In the genomic region with DNA sequence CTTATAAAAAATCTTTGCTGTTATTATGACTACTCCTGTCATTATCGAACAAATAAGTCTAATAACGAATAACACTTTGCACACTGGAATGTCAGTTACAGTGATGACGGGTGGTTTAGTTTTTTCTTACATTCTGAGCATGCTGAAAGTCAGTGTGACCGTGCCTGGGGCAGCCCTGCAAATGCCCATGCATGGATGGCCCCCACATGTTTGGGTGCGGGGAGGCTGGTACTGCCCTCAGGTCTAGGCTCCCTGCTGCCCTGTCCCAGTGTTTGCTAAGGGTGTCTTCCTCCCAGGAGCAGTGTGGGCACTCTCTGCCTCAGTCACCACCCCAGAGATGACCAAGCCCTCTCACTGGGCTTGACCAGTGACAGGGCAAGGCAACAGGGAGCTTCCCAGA, we compare ENCODE assay signal across 25 cellular contexts. TPM values are rescaled to one million over a fixed set of nuclear protein-coding genes. Genes with fewer than 3 reads are reported as not detected.
"Had no signal": no experiment of that assay in that cellular context is flagged by ENCODE, and none has a peak within 500 bp of the region (broad histone marks: within the 10 kb centered on the region; RNA-seq: fewer than 3 reads in every experiment).

No MANE protein-coding gene starts in this region.

- H3K9me3 Mint-ChIP-seq: activated B cell treated with CpG ODN at 0.5 μM for 24 hours; activated CD4-positive, alpha-beta memory T cell treated with anti-CD3 and anti-CD28 coated beads for 36 hours; activated CD4-positive, alpha-beta T cell treated with anti-CD3 and anti-CD28 coated beads, Interleukin-2, amount 10 ng/mL, durations not matched to agents 24 days and 14 days; activated naive CD4-positive, alpha-beta T cell treated with anti-CD3 and anti-CD28 coated beads for 36 hours; activated naive CD4-positive, alpha-beta T cell treated with anti-CD3 and anti-CD28 coated beads, Interleukin-2, amount 50 U/mL, for 24 hours; activated naive CD8-positive, alpha-beta T cell treated with anti-CD3 and anti-CD28 coated beads for 36 hours; activated naive CD8-positive, alpha-beta T cell treated with anti-CD3 and anti-CD28 coated beads, Interleukin-2, amount 50 U/mL, for 24 hours; activated T-cell treated with anti-CD3 and anti-CD28 coated beads, Interleukin-2, amount 50 U/mL, for 4 hours; activated T-helper 17 cell treated with anti-CD3 and anti-CD28 coated beads, Interleukin-2, amount 50 U/mL, for 72 hours; T-helper 2 cell treated with Interferon-gamma antibody and Interleukin-4, amounts not matched to agents 5 μg/mL and 100 μg/mL, for 36 hours had no signal

- H3K4me1 Mint-ChIP-seq: activated B cell treated with CpG ODN at 0.5 μM for 24 hours; activated CD4-positive, alpha-beta T cell treated with anti-CD3 and anti-CD28 coated beads, Interleukin-2, amount 10 ng/mL, durations not matched to agents 24 days and 14 days; activated naive CD4-positive, alpha-beta T cell treated with anti-CD3 and anti-CD28 coated beads, Interleukin-2, amount 50 U/mL, for 24 hours; activated naive CD8-positive, alpha-beta T cell treated with anti-CD3 and anti-CD28 coated beads for 36 hours; activated naive CD8-positive, alpha-beta T cell treated with anti-CD3 and anti-CD28 coated beads, Interleukin-2, amount 50 U/mL, for 24 hours; activated T-helper 17 cell treated with anti-CD3 and anti-CD28 coated beads, Interleukin-2, amount 50 U/mL, for 72 hours had no signal

- H3K4me3 Mint-ChIP-seq: activated B cell treated with CpG ODN at 0.5 μM for 24 hours; activated CD4-positive, alpha-beta memory T cell treated with anti-CD3 and anti-CD28 coated beads for 36 hours; activated CD4-positive, alpha-beta T cell treated with anti-CD3 and anti-CD28 coated beads, Interleukin-2, amount 10 ng/mL, durations not matched to agents 24 days and 14 days; activated CD8-positive, alpha-beta T cell treated with anti-CD3 and anti-CD28 coated beads, Interleukin-2, amount 10 ng/mL, durations not matched to agents 7 days and 5 days; activated naive CD4-positive, alpha-beta T cell treated with anti-CD3 and anti-CD28 coated beads for 36 hours; activated naive CD4-positive, alpha-beta T cell treated with anti-CD3 and anti-CD28 coated beads, Interleukin-2, amount 50 U/mL, for 24 hours; activated naive CD8-positive, alpha-beta T cell treated with anti-CD3 and anti-CD28 coated beads for 36 hours; activated naive CD8-positive, alpha-beta T cell treated with anti-CD3 and anti-CD28 coated beads, Interleukin-2, amount 50 U/mL, for 24 hours; activated T-cell treated with anti-CD3 and anti-CD28 coated beads, Interleukin-2, amount 50 U/mL, for 4 hours; activated T-helper 17 cell treated with anti-CD3 and anti-CD28 coated beads, Interleukin-2, amount 50 U/mL, for 72 hours; T-helper 17 cell; T-helper 2 cell treated with Interferon-gamma antibody and Interleukin-4, amounts not matched to agents 5 μg/mL and 100 μg/mL, for 36 hours had no signal

- H3K27ac Mint-ChIP-seq: activated B cell treated with CpG ODN at 0.5 μM for 24 hours; activated CD4-positive, alpha-beta memory T cell treated with anti-CD3 and anti-CD28 coated beads for 36 hours; activated CD4-positive, alpha-beta T cell treated with anti-CD3 and anti-CD28 coated beads, Interleukin-2, amount 10 ng/mL, durations not matched to agents 24 days and 14 days; activated CD8-positive, alpha-beta T cell treated with anti-CD3 and anti-CD28 coated beads, Interleukin-2, amount 10 ng/mL, durations not matched to agents 7 days and 5 days; activated naive CD4-positive, alpha-beta T cell treated with anti-CD3 and anti-CD28 coated beads for 36 hours; activated naive CD4-positive, alpha-beta T cell treated with anti-CD3 and anti-CD28 coated beads, Interleukin-2, amount 50 U/mL, for 24 hours; activated naive CD8-positive, alpha-beta T cell treated with anti-CD3 and anti-CD28 coated beads for 36 hours; activated naive CD8-positive, alpha-beta T cell treated with anti-CD3 and anti-CD28 coated beads, Interleukin-2, amount 50 U/mL, for 24 hours; activated T-helper 17 cell treated with anti-CD3 and anti-CD28 coated beads, Interleukin-2, amount 50 U/mL, for 72 hours; T-helper 17 cell; T-helper 2 cell treated with Interferon-gamma antibody and Interleukin-4, amounts not matched to agents 5 μg/mL and 100 μg/mL, for 36 hours had no signal

- H3K27me3 Mint-ChIP-seq: activated naive CD4-positive, alpha-beta T cell treated with anti-CD3 and anti-CD28 coated beads, Interleukin-2, amount 50 U/mL, for 24 hours; activated naive CD8-positive, alpha-beta T cell treated with anti-CD3 and anti-CD28 coated beads for 36 hours; activated T-helper 17 cell treated with anti-CD3 and anti-CD28 coated beads, Interleukin-2, amount 50 U/mL, for 72 hours had no signal

- H3K36me3 Mint-ChIP-seq: activated CD4-positive, alpha-beta memory T cell treated with anti-CD3 and anti-CD28 coated beads for 36 hours; activated naive CD4-positive, alpha-beta T cell treated with anti-CD3 and anti-CD28 coated beads, Interleukin-2, amount 50 U/mL, for 24 hours; activated naive CD8-positive, alpha-beta T cell treated with anti-CD3 and anti-CD28 coated beads for 36 hours had no signal

- DNase-seq: activated effector memory CD4-positive, alpha-beta T cell treated with Interleukin-2 at 50 U/mL for 16 hours; esophagus squamous epithelium had no signal

RNA-seq across cellular contexts. Expression of a gene that starts 3.0 kb away (rescaled TPM):
- total RNA-seq: activated B cell treated with CpG ODN at 0.5 μM for 24 hours; activated CD4-positive, alpha-beta memory T cell treated with anti-CD3 and anti-CD28 coated beads for 36 hours; activated CD4-positive, alpha-beta T cell treated with anti-CD3 and anti-CD28 coated beads, Interleukin-2, amount 10 ng/mL, durations not matched to agents 24 days and 14 days; activated CD8-positive, alpha-beta memory T cell treated with anti-CD3 and anti-CD28 coated beads for 36 hours; activated CD8-positive, alpha-beta T cell treated with anti-CD3 and anti-CD28 coated beads, Interleukin-2, amount 10 ng/mL, durations not matched to agents 7 days and 5 days; activated naive CD4-positive, alpha-beta T cell treated with anti-CD3 and anti-CD28 coated beads for 36 hours; activated naive CD8-positive, alpha-beta T cell treated with anti-CD3 and anti-CD28 coated beads for 36 hours; activated T-cell treated with anti-CD3 and anti-CD28 coated beads, Interleukin-2, amount 50 U/mL, for 4 hours; activated T-helper 17 cell treated with anti-CD3 and anti-CD28 coated beads, Interleukin-2, amount 50 U/mL, for 72 hours; adrenal gland; aorta; body of pancreas; colonic mucosa; dermis microvascular lymphatic vessel endothelial cell; endothelial cell of umbilical vein; esophagus squamous epithelium; fibroblast of lung; fibroblast of villous mesenchyme; gastroesophageal sphincter; glomerular endothelial cell; T-helper 17 cell had no signal

RNA-seq across cellular contexts. Expression of a gene that starts 10.2 kb away (rescaled TPM):
- total RNA-seq: activated B cell treated with CpG ODN at 0.5 μM for 24 hours; activated CD4-positive, alpha-beta memory T cell treated with anti-CD3 and anti-CD28 coated beads for 36 hours; activated CD4-positive, alpha-beta T cell treated with anti-CD3 and anti-CD28 coated beads, Interleukin-2, amount 10 ng/mL, durations not matched to agents 24 days and 14 days; activated CD8-positive, alpha-beta memory T cell treated with anti-CD3 and anti-CD28 coated beads for 36 hours; activated CD8-positive, alpha-beta T cell treated with anti-CD3 and anti-CD28 coated beads, Interleukin-2, amount 10 ng/mL, durations not matched to agents 7 days and 5 days; activated naive CD4-positive, alpha-beta T cell treated with anti-CD3 and anti-CD28 coated beads for 36 hours; activated naive CD8-positive, alpha-beta T cell treated with anti-CD3 and anti-CD28 coated beads for 36 hours; activated T-cell treated with anti-CD3 and anti-CD28 coated beads, Interleukin-2, amount 50 U/mL, for 4 hours; activated T-helper 17 cell treated with anti-CD3 and anti-CD28 coated beads, Interleukin-2, amount 50 U/mL, for 72 hours; adrenal gland; aorta; body of pancreas; colonic mucosa; dermis microvascular lymphatic vessel endothelial cell; endothelial cell of umbilical vein; esophagus squamous epithelium; fibroblast of lung; fibroblast of villous mesenchyme; gastroesophageal sphincter; glomerular endothelial cell; T-helper 17 cell had no signal

RNA-seq across cellular contexts. Expression of a gene that starts 48.5 kb away (rescaled TPM):
- total RNA-seq: activated B cell treated with CpG ODN at 0.5 μM for 24 hours; activated CD4-positive, alpha-beta memory T cell treated with anti-CD3 and anti-CD28 coated beads for 36 hours; activated CD4-positive, alpha-beta T cell treated with anti-CD3 and anti-CD28 coated beads, Interleukin-2, amount 10 ng/mL, durations not matched to agents 24 days and 14 days; activated CD8-positive, alpha-beta memory T cell treated with anti-CD3 and anti-CD28 coated beads for 36 hours; activated CD8-positive, alpha-beta T cell treated with anti-CD3 and anti-CD28 coated beads, Interleukin-2, amount 10 ng/mL, durations not matched to agents 7 days and 5 days; activated naive CD4-positive, alpha-beta T cell treated with anti-CD3 and anti-CD28 coated beads for 36 hours; activated naive CD8-positive, alpha-beta T cell treated with anti-CD3 and anti-CD28 coated beads for 36 hours; activated T-cell treated with anti-CD3 and anti-CD28 coated beads, Interleukin-2, amount 50 U/mL, for 4 hours; adrenal gland; aorta; body of pancreas; colonic mucosa; dermis microvascular lymphatic vessel endothelial cell; endothelial cell of umbilical vein; esophagus squamous epithelium; fibroblast of lung; fibroblast of villous mesenchyme; gastroesophageal sphincter; glomerular endothelial cell; T-helper 17 cell had no signal
